Comparison of ENCODE assay signal across 8 cellular contexts in genomic region chr2:190407246-190407661, GRCh38. TPM values are rescaled to one million over a fixed set of nuclear protein-coding genes. Genes with fewer than 3 reads are reported as not detected.
DNase-seq lines count a peak whose midpoint lies in the region; ATAC-seq and TF ChIP-seq lines count a peak whose summit lies in the region.

No MANE protein-coding gene starts in this region.

- no peak for TF ChIP-seq CTCF in HCT116 (IDR thresholded peaks at IDR 0.05 in 2 of 3, conservative IDR thresholded peaks at IDR 0.05 in 1 of 3; ENCODE audit: borderline replicate concordance in 1 of 3, insufficient read depth in 1 of 3, low read depth in 2 of 3, low read length in 2 of 3)

- H3K9me3 Mint-ChIP-seq in activated CD4-positive, alpha-beta memory T cell treated with anti-CD3 and anti-CD28 coated beads for 36 hours: no peaks in the 10 kb centered on the region
- H3K9me3 Mint-ChIP-seq in immature natural killer cell: no peaks in the 10 kb centered on the region

- no peaks in the 10 kb centered on the region for H3K79me2 ChIP-seq in HCT116 (ENCODE audit: insufficient read depth, low read length)

- H4K20me1 ChIP-seq in BLaER1 treated with 17β-estradiol and CSF1 and Interleukin-3, amounts not matched to agents 10 nM and 100 nM: no peaks in the 10 kb centered on the region
- no peaks in the 10 kb centered on the region for H4K20me1 ChIP-seq in HCT116 (ENCODE audit: insufficient read depth)

- no peak overlapping the region for H2AFZ ChIP-seq in HCT116 (ENCODE audit: low read depth, low read length, poor library complexity, severe bottlenecking)

- no peaks in the 10 kb centered on the region for H3K27me3 Mint-ChIP-seq in activated CD4-positive, alpha-beta memory T cell treated with anti-CD3 and anti-CD28 coated beads for 36 hours
- H3K27me3 Mint-ChIP-seq in immature natural killer cell (ENCODE audit: low read depth in 3 of 3): peaks cover 5 to 15% (median 11%) of the 10 kb centered on the region in 3 donors

- peak overlapping the region in 9 of 11 experiments; percentile 72 to 89 (median 85); a peak in 13 of 22 replicates for H3K9ac ChIP-seq in BLaER1 treated with 17β-estradiol and CSF1 and Interleukin-3, amounts not matched to agents 10 nM and 100 nM
- H3K9ac ChIP-seq in HCT116 (ENCODE audit: low read length) (peak overlapping the region; percentile 44), subcutaneous abdominal adipose tissue (ENCODE audit: low read length in 5 of 5) (peak overlapping the region in 1 of 5 donors; percentile 5)

- no peaks in the 10 kb centered on the region for H3K36me3 ChIP-seq in BLaER1 treated with 17β-estradiol and CSF1 and Interleukin-3, amounts not matched to agents 10 nM and 100 nM
- H3K36me3 ChIP-seq in HCT116 (ENCODE audit: control insufficient read depth in 1 of 2, insufficient read depth in 2 of 2, low read length in 2 of 2) (no peaks in the 10 kb centered on the region), subcutaneous abdominal adipose tissue (ENCODE audit: control insufficient read depth in 5 of 5, insufficient read depth in 5 of 5, low read length in 5 of 5) (no peaks in the 10 kb centered on the region)

- ATAC-seq in HCT116: no peak
- no peak for ATAC-seq in GM21737 (IDR thresholded peaks at IDR 0.05; ENCODE audit: unreplicated experiment)
- no peak for ATAC-seq in GM21717 (IDR thresholded peaks at IDR 0.05; ENCODE audit: unreplicated experiment)

- no peak for TF ChIP-seq RAD21 in HCT116 (IDR thresholded peaks at IDR 0.05; ENCODE audit: low read depth)

- DNase-seq in HCT116 (ENCODE audit: low read depth, low spot score) (no peak), immature natural killer cell (no peak), dedifferentiated amniotic fluid mesenchymal stem cell (ENCODE audit: extremely low spot score) (no peak)
- no peak for DNase-seq in activated CD4-positive, alpha-beta memory T cell treated with anti-CD3 and anti-CD28 coated beads for 36 hours

- H3K27ac ChIP-seq in BLaER1 treated with 17β-estradiol and CSF1 and Interleukin-3, amounts not matched to agents 10 nM and 100 nM: peak overlapping the region in 3 of 11 experiments; percentile 78 to 86 (median 83); a peak in 3 of 22 replicates
- H3K27ac ChIP-seq in HCT116 (ENCODE audit: low read depth, low read length): no peak overlapping the region
- H3K27ac ChIP-seq in subcutaneous abdominal adipose tissue (ENCODE audit: low read depth, low read length): no peak overlapping the region

- intact Hi-C loops in HCT116 (cut with micrococcal nuclease): no loop called here
- intact Hi-C loops in activated CD4-positive, alpha-beta memory T cell treated with anti-CD3 and anti-CD28 coated beads for 36 hours (cut with micrococcal nuclease): loop anchor here (1.0 to 10.0 kb wide), 7 partner anchors 65 to 1270 kb away; partner anchors contain the start of genes ASNSD1, INPP1, NABP1 and WDR75

- no TSS peak for BruUV-seq in HCT116 (replicated peaks; lab: Mats Ljungman, UMichigan)

- H3K9me2 ChIP-seq in HCT116 (ENCODE audit: insufficient read depth): no peaks in the 10 kb centered on the region

- RAD21 ChIA-PET in HCT116 (lab: Charles Lee; ENCODE audit: low non-redundant PET in 1 of 2, low total read pairs in 2 of 2, uncharacterized antibody in 2 of 2, unreplicated experiment in 2 of 2): no interaction called here

- no peaks in the 10 kb centered on the region for H3K9me3 ChIP-seq in BLaER1 treated with 17β-estradiol and CSF1 and Interleukin-3, amounts not matched to agents 10 nM and 100 nM (replicated peaks in 1 of 11)
- no peaks in the 10 kb centered on the region for H3K9me3 ChIP-seq in HCT116 (ENCODE audit: control insufficient read depth in 1 of 2, insufficient read depth in 1 of 2, low read depth in 1 of 2, low read length in 2 of 2)
- H3K9me3 ChIP-seq in subcutaneous abdominal adipose tissue (ENCODE audit: control insufficient read depth in 5 of 5, low read length in 5 of 5): peaks cover 0 to 4% (median 0%) of the 10 kb centered on the region in 5 donors

- peak overlapping the region; percentile 86 to 97 (median 91) for H3K4me2 ChIP-seq in BLaER1 treated with 17β-estradiol and CSF1 and Interleukin-3, amounts not matched to agents 10 nM and 100 nM
- H3K4me2 ChIP-seq in HCT116 (ENCODE audit: low read length): peak overlapping the region; percentile 71

- CTCF ChIA-PET in HCT116 (lab: Charles Lee): no interaction called here
- CTCF ChIA-PET in activated CD4-positive, alpha-beta memory T cell treated with anti-CD3 and anti-CD28 coated beads for 36 hours (lab: Charles Lee): interaction anchor here (0.7 kb wide), 1 partner anchor 268 kb away, joined by 3 read pairs; no protein-coding TSS in a partner anchor

- peaks cover 9 to 36% (median 28%) of the 10 kb centered on the region in 11 experiments; a peak in 18 of 22 replicates for H3K27me3 ChIP-seq in BLaER1 treated with 17β-estradiol and CSF1 and Interleukin-3, amounts not matched to agents 10 nM and 100 nM
- H3K27me3 ChIP-seq in HCT116 (ENCODE audit: insufficient read depth, low read length) (no peaks in the 10 kb centered on the region), subcutaneous abdominal adipose tissue (ENCODE audit: control insufficient read depth in 5 of 5, insufficient read depth in 4 of 5, low read length in 5 of 5) (peaks cover 0 to 6% (median 3%) of the 10 kb centered on the region in 5 donors)

- H3K27ac Mint-ChIP-seq in activated CD4-positive, alpha-beta memory T cell treated with anti-CD3 and anti-CD28 coated beads for 36 hours: no peak overlapping the region
- no peak overlapping the region for H3K27ac Mint-ChIP-seq in immature natural killer cell

- no peaks in the 10 kb centered on the region for H3K36me3 Mint-ChIP-seq in activated CD4-positive, alpha-beta memory T cell treated with anti-CD3 and anti-CD28 coated beads for 36 hours
- peaks cover 0 to 6% (median 4%) of the 10 kb centered on the region in 3 donors for H3K36me3 Mint-ChIP-seq in immature natural killer cell

- peak overlapping the region; percentile 76 to 95 (median 85); a peak in 18 of 20 replicates for H3K4me3 ChIP-seq in BLaER1 treated with 17β-estradiol and CSF1 and Interleukin-3, amounts not matched to agents 10 nM and 100 nM
- peak overlapping the region; percentile 42 to 70; a peak in 3 of 4 replicates for H3K4me3 ChIP-seq in HCT116 (replicated peaks in 1 of 2; ENCODE audit: low read depth in 1 of 2, low read length in 2 of 2)
- peak overlapping the region in 4 of 5 donors; percentile 38 to 72 (median 69) for H3K4me3 ChIP-seq in subcutaneous abdominal adipose tissue (ENCODE audit: low read depth in 1 of 5, low read length in 5 of 5)

- TF ChIP-seq POLR2A in HCT116 (IDR thresholded peaks at IDR 0.05; ENCODE audit: borderline replicate concordance, extremely low read depth, insufficient read depth, insufficient read length): no peak

- H3K4me1 Mint-ChIP-seq in activated CD4-positive, alpha-beta memory T cell treated with anti-CD3 and anti-CD28 coated beads for 36 hours (ENCODE audit: low read depth): peaks cover 29% of the 10 kb centered on the region
- H3K4me1 Mint-ChIP-seq in immature natural killer cell: peaks cover 28% of the 10 kb centered on the region in 2 donors

- POLR2A ChIA-PET in HCT116 (lab: Charles Lee): no interaction called here
- POLR2A ChIA-PET in activated CD4-positive, alpha-beta memory T cell treated with anti-CD3 and anti-CD28 coated beads for 36 hours (lab: Charles Lee): interaction anchor here (0.7 to 1.4 kb wide), 7 partner anchors 8 to 243 kb away, joined by 3 to 6 read pairs (median 3); partner anchors contain the start of genes INPP1 and NEMP2

- H3K4me3 Mint-ChIP-seq in activated CD4-positive, alpha-beta memory T cell treated with anti-CD3 and anti-CD28 coated beads for 36 hours: peak overlapping the region; percentile 74
- H3K4me3 Mint-ChIP-seq in immature natural killer cell: peak overlapping the region in 4 of 5 donors; percentile 84 to 91 (median 88)

- peaks cover 15 to 44% (median 22%) of the 10 kb centered on the region in 10 experiments for H3K4me1 ChIP-seq in BLaER1 treated with 17β-estradiol and CSF1 and Interleukin-3, amounts not matched to agents 10 nM and 100 nM
- H3K4me1 ChIP-seq in HCT116 (ENCODE audit: control insufficient read depth in 1 of 2, insufficient read depth in 2 of 2, low read length in 2 of 2): peaks cover 3 to 29% of the 10 kb centered on the region in 2 experiments; a peak in 3 of 4 replicates
- H3K4me1 ChIP-seq in subcutaneous abdominal adipose tissue (ENCODE audit: control insufficient read depth in 5 of 5, insufficient read depth in 5 of 5, low read length in 5 of 5): peaks cover 0 to 24% (median 16%) of the 10 kb centered on the region in 5 donors

TF ChIP-seq in HCT116, 20 proteins besides CTCF, POLR2A, EP300 and RAD21 (continues in another document):
- TF ChIP-seq REST (IDR thresholded peaks at IDR 0.05; ENCODE audit: low read depth) (no peak), FOSL1 (IDR thresholded peaks at IDR 0.05; ENCODE audit: low read depth) (no peak), CBX3 (IDR thresholded peaks at IDR 0.05; ENCODE audit: low read depth) (no peak), ZNF274 (IDR thresholded peaks at IDR 0.05; ENCODE audit: low read depth, low read length) (no peak), ELF1 (IDR thresholded peaks at IDR 0.05; ENCODE audit: borderline replicate concordance, low read depth) (no peak)

RNA-seq across cellular contexts. Expression of gene MFSD6, which starts 0.9 kb away (rescaled TPM):
- 18.6 TPM for total RNA-seq in HCT116 (2021; ENCODE audit: unreplicated experiment)
- polyA plus RNA-seq in HCT116 (2012): 11.6 and 12.0 TPM in 2 replicates
- 10 to 100 TPM; 34.1 to 37.1 TPM for total RNA-seq in activated CD4-positive, alpha-beta memory T cell treated with anti-CD3 and anti-CD28 coated beads for 36 hours
- 10 to 100 TPM in 1 of 3 donors, 1 to 10 TPM in 2; 7.3 to 35.1 (median 8.5) TPM for polyA plus RNA-seq in immature natural killer cell
